Comparison of ENCODE assay signal across 1 cellular context in the genomic region with DNA sequence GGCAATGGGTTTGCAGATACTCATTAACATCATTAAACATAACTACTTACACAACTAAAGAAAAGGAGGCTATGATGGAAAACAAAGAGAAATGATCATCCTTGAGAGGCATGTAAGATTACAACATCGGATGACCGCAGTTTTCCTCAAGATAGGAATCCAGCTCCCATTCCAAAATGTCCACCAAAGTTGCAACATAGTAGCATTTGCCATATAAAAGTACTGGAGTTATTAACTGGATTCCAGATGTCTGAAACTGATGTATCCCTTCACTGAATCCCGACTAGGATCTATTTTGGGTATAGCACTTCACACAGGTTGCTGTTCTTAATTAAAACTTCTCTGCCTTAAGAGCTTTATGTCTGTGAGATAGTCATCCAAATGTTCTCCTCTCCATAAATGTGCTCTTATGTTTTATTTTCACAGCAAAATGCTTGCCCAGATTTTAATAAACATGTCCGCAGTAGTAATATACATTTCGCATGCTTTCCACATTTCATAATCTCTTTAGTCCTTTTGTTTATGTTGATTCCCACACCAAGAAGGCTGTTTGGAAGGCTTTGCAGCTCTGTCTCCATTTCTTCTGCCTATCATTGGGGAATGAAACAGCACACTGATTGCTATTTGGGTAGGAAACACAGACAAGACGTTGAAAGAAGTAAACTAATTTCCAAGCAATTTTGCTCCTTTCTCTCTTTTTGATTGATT.
TF ChIP-seq lines count a peak whose summit lies in the region.

No MANE protein-coding gene starts in this region.

TF ChIP-seq in SK-N-SH, 30 proteins besides CTCF, POLR2A, EP300 and RAD21:
- TF ChIP-seq, protein P1, sequence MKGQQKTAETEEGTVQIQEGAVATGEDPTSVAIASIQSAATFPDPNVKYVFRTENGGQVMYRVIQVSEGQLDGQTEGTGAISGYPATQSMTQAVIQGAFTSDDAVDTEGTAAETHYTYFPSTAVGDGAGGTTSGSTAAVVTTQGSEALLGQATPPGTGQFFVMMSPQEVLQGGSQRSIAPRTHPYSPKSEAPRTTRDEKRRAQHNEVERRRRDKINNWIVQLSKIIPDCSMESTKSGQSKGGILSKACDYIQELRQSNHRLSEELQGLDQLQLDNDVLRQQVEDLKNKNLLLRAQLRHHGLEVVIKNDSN (IDR thresholded peaks at IDR 0.05; ENCODE audit: borderline replicate concordance, low read depth): no peak
- TF ChIP-seq NFIC (IDR thresholded peaks at IDR 0.05; ENCODE audit: borderline replicate concordance): no peak
- no peak for TF ChIP-seq RFX5 (IDR thresholded peaks at IDR 0.05; ENCODE audit: low read length)
- TF ChIP-seq, protein P2, sequence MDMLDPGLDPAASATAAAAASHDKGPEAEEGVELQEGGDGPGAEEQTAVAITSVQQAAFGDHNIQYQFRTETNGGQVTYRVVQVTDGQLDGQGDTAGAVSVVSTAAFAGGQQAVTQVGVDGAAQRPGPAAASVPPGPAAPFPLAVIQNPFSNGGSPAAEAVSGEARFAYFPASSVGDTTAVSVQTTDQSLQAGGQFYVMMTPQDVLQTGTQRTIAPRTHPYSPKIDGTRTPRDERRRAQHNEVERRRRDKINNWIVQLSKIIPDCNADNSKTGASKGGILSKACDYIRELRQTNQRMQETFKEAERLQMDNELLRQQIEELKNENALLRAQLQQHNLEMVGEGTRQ (IDR thresholded peaks at IDR 0.05; ENCODE audit: borderline replicate concordance, low read depth, low read length): no peak
- TF ChIP-seq, protein P3, sequence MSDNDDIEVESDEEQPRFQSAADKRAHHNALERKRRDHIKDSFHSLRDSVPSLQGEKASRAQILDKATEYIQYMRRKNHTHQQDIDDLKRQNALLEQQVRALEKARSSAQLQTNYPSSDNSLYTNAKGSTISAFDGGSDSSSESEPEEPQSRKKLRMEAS (IDR thresholded peaks at IDR 0.05; ENCODE audit: low read depth): no peak
- TF ChIP-seq FOXM1 (IDR thresholded peaks at IDR 0.05; ENCODE audit: low read depth): no peak
- TF ChIP-seq TCF12 (IDR thresholded peaks at IDR 0.05): no peak
- no peak for TF ChIP-seq MXI1 (IDR thresholded peaks at IDR 0.05; ENCODE audit: low read depth, low read length)
- TF ChIP-seq TEAD4 (IDR thresholded peaks at IDR 0.05; ENCODE audit: borderline replicate concordance, insufficient read depth): no peak
- TF ChIP-seq GABPA (IDR thresholded peaks at IDR 0.05; ENCODE audit: low read depth): no peak
